ENCODE assay signal across 9 cellular contexts in the genomic region with DNA sequence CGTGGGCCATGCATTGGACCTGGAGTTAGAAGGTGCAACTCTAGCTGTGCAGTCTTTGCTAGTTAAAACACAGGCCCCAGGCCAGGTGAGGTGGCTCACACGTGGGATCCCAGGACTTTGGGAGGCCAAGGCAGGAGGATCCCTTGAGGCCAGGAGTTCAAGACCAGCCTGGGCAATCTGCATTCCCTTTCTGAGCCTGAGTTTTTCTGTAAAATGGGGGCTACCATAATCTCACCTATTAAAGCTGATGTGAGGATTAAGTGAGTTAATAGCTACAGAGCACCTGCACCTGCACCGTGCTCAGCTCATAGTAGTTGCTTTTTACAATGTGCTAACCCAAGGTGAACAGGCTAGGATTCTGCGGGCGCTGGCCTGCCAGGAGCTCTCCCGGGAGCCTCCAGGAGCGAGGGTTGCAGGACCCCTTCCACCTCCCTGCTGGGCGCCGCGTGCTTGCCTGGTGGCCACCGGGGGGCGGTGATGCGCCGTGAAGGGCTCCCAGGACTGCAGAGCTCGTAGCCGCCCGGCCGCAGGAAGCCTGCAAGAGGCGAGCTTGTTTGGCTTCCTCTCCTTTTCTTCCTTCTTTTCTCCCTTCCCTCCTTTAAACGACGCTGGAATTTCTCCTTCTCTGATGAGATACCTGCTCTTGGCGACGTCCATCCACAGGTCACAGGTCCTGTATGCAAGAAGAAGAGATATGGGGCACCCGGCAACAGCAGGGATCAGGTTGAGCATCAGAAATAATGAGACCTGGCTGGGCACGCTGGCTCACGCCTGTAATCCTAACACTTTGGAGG. TPM values are rescaled to one million over a fixed set of nuclear protein-coding genes. Genes with fewer than 3 reads are reported as not detected.
DNase-seq lines count a peak whose midpoint lies in the region; ATAC-seq and TF ChIP-seq lines count a peak whose summit lies in the region.
"Had no signal": no experiment of that assay in that cellular context is flagged by ENCODE, and none has a peak within 500 bp of the region (broad histone marks: within the 10 kb centered on the region; RNA-seq: fewer than 3 reads in every experiment).

No MANE protein-coding gene starts in this region.

- H3K9ac ChIP-seq in SU-DHL-6 (ENCODE audit: low read length), result no peak overlapping the region

- peaks cover 10% of the 10 kb centered on the region for H3K9me3 ChIP-seq in AG04450 (ENCODE audit: control insufficient read depth, insufficient read depth, low read length)
- no peaks in the 10 kb centered on the region for H3K9me3 ChIP-seq in SU-DHL-6 (ENCODE audit: insufficient read depth, low read length)
- H3K9me3 ChIP-seq: neutrophil had no signal

- POLR2A ChIA-PET in AG04450 (lab: Yijun Ruan, JAX), result interaction anchor here (0.6 kb wide), 1 partner anchor 22 kb away, joined by 3 read pairs; no protein-coding TSS in a partner anchor
- POLR2A ChIA-PET in HEK293T (lab: Yijun Ruan, JAX), result interaction anchor here (0.6 to 1.0 kb wide), 3 partner anchors 51 to 254 kb away, joined by 3 to 4 read pairs (median 3); partner anchors contain the start of gene ZFP90

- TF ChIP-seq CTCF in AG04450 (IDR thresholded peaks at IDR 0.05; ENCODE audit: low read depth, low read length), result peak; percentile 43
- TF ChIP-seq CTCF in SU-DHL-6 (IDR thresholded peaks at IDR 0.05; ENCODE audit: insufficient read depth, low read length, poor library complexity, severe bottlenecking), result peak; percentile 37

- no peak overlapping the region for H3K4me2 ChIP-seq in SU-DHL-6 (ENCODE audit: low read depth, low read length, poor library complexity, severe bottlenecking)

- H3K36me3 ChIP-seq in SU-DHL-6 (ENCODE audit: low read length), result no peaks in the 10 kb centered on the region
- H3K36me3 ChIP-seq: neutrophil had no signal

- CTCF ChIA-PET in AG04450 (lab: Charles Lee), result interaction anchor here (0.6 to 1.6 kb wide), 11 partner anchors 10 to 534 kb away, joined by 3 to 6 read pairs (median 4); partner anchors contain the start of gene TANGO6
- CTCF ChIA-PET in HEK293T (lab: Yijun Ruan, JAX), result interaction anchor here (0.6 to 1.8 kb wide), 26 partner anchors 9 to 1450 kb away, joined by 3 to 8 read pairs (median 4); partner anchors contain the start of genes CDH3 and TANGO6

- no peak for DNase-seq in AG04450 (ENCODE audit: low read depth, low spot score)
- peak; percentile 88 for DNase-seq in HEK293T (ENCODE audit: extremely low spot score)
- peak; percentile 19 for DNase-seq in activated naive CD8-positive, alpha-beta T cell treated with anti-CD3 and anti-CD28 coated beads, Interleukin-2, amount 50 U/mL, for 16 hours (ENCODE audit: low read depth, low spot score)
- DNase-seq in iPS DF 19.7 (ENCODE audit: low read depth, low spot score), result peak; percentile 52
- peak; percentile 35 to 66 (median 51) for DNase-seq in stimulated activated CD4-positive, alpha-beta T cell treated with anti-CD3 and anti-CD28 coated beads, Interleukin-1b, Interleukin-23, amount 100 ng/mL, for 24 hours (ENCODE audit: low read depth in 4 of 4, low spot score in 1 of 4)
- DNase-seq in DMS79 treated with DMSO at 0.1 percent for 48 hours (lab: John Stamatoyannopoulos, UW), result no peak

- no peaks in the 10 kb centered on the region for H3K79me2 ChIP-seq in SU-DHL-6 (ENCODE audit: insufficient read depth, low read length)

- no peaks in the 10 kb centered on the region for H3F3A ChIP-seq in SU-DHL-6 (ENCODE audit: insufficient read depth)

- no peaks in the 10 kb centered on the region for H3K9me2 ChIP-seq in SU-DHL-6 (replicated peaks; ENCODE audit: insufficient read depth, low read length)

- no peak overlapping the region for H2AFZ ChIP-seq in SU-DHL-6 (ENCODE audit: low read depth, low read length, severe bottlenecking)

- H4K20me1 ChIP-seq in SU-DHL-6 (ENCODE audit: low read depth, low read length), result no peaks in the 10 kb centered on the region

- ATAC-seq in HG03439 (IDR thresholded peaks at IDR 0.05; ENCODE audit: unreplicated experiment), result no peak

- H3K4me3 ChIP-seq in AG04450 (ENCODE audit: low read depth, low read length), result no peak overlapping the region
- H3K4me3 ChIP-seq in SU-DHL-6 (ENCODE audit: insufficient read depth, low read length, poor library complexity, severe bottlenecking), result no peak overlapping the region

- H3K27ac ChIP-seq in AG04450 (ENCODE audit: low read depth, low read length) (no peak overlapping the region), SU-DHL-6 (ENCODE audit: low read depth, low read length) (no peak overlapping the region)
- H3K27ac ChIP-seq: neutrophil had no signal

- no peaks in the 10 kb centered on the region for H3K27me3 ChIP-seq in AG04450 (ENCODE audit: control insufficient read depth, insufficient read depth, low read length)
- H3K27me3 ChIP-seq in SU-DHL-6 (ENCODE audit: low read length), result no peaks in the 10 kb centered on the region

TF ChIP-seq in HEK293T, 16 proteins besides CTCF, POLR2A, EP300 and RAD21:
- TF ChIP-seq NFRKB (IDR thresholded peaks at IDR 0.05), result no peak
- no peak; the same call in 1 of the 2 replicates for TF ChIP-seq L3MBTL2 (conservative IDR thresholded peaks at IDR 0.05)
- no peak for TF ChIP-seq HDGF (IDR thresholded peaks at IDR 0.05; ENCODE audit: borderline replicate concordance)
TF ChIP-seq in HEK293T: peak in this region for 0.

RNA-seq across cellular contexts. Expression of gene ZFP90, which starts 51.3 kb away (rescaled TPM):
- 21.4 and 25.2 TPM in 2 replicates for polyA plus RNA-seq in AG04450 (2011; rRNA removed)
- polyA minus RNA-seq in AG04450 (2011; rRNA and poly(A)+ RNA removed), result 16.2 and 24.6 TPM in 2 replicates

RNA-seq across cellular contexts. Expression of gene CDH3, which starts 54.7 kb away (rescaled TPM):
- not detected in 2 replicates for polyA plus RNA-seq in AG04450 (2011; rRNA removed)
- not detected in 2 replicates for polyA minus RNA-seq in AG04450 (2011; rRNA and poly(A)+ RNA removed)

Comparison
In these comparisons a context has a peak if more than half of its experiments do, and no peak if none do; other contexts are left out.
1. DNase-seq: peak in HEK293T (single experiment), activated naive CD8-positive, alpha-beta T cell treated with anti-CD3 and anti-CD28 coated beads, Interleukin-2, amount 50 U/mL, for 16 hours (single experiment), iPS DF 19.7 (single experiment) and stimulated activated CD4-positive, alpha-beta T cell treated with anti-CD3 and anti-CD28 coated beads, Interleukin-1b, Interleukin-23, amount 100 ng/mL, for 24 hours (4 of 4); none in AG04450 (single experiment) and DMS79 treated with DMSO at 0.1 percent for 48 hours (single experiment).